In the genomic region with DNA sequence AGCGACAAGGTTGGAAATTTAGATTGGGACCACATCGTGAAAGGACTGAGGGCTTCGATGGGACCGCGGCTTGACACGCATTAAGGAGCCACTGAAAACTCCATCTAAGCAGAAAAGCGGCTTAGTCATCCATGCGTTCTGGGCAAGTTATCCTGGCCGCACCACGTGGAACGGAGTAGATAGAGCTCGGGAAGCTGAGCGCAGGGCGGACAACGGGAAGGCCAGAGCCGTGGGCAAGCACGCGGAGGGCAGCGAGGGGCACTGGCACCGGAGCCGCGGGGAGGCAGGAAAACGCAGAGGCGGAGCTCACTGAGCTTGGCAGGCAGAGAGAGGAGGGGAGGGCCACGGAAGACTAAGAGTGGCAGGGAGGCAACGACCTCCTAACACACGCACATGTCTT, we compare ENCODE assay signal across 14 cellular contexts.
DNase-seq lines count a peak whose midpoint lies in the region; ATAC-seq, FAIRE-seq and TF ChIP-seq lines count a peak whose summit lies in the region.
"Had no signal": no experiment of that assay in that cellular context is flagged by ENCODE, and none has a peak within 500 bp of the region (broad histone marks: within the 10 kb centered on the region; RNA-seq: fewer than 3 reads in every experiment).

No MANE protein-coding gene starts in this region.

- no peaks in the 10 kb centered on the region for H4K20me1 ChIP-seq in K562 (replicated peaks; ENCODE audit: control insufficient read depth, insufficient read depth, low read length)
- peaks cover 59% of the 10 kb centered on the region for H4K20me1 ChIP-seq in smooth muscle cell (ENCODE audit: low read depth)

- H3F3A ChIP-seq in smooth muscle cell (ENCODE audit: low read depth), result no peaks in the 10 kb centered on the region

- no peak for TF ChIP-seq RAD21 in K562 (CRISPR knock-in tag; conservative IDR thresholded peaks at IDR 0.05 in 1 of 2, IDR thresholded peaks at IDR 0.05 in 1 of 2)

- peaks cover 13% of the 10 kb centered on the region for H3K36me3 Mint-ChIP-seq in CD4-positive, CD25-positive, alpha-beta regulatory T cell
- peaks cover 6 to 16% of the 10 kb centered on the region in 2 donors for H3K36me3 Mint-ChIP-seq in naive B cell

- no peaks in the 10 kb centered on the region for H3K27me3 ChIP-seq in CD4-positive, CD25-positive, alpha-beta regulatory T cell (ENCODE audit: control insufficient read depth, insufficient read depth, low read length)
- H3K27me3 ChIP-seq in K562 (ENCODE audit: control insufficient read depth in 2 of 2, insufficient read depth in 2 of 2, low read length in 2 of 2) (peaks cover 41 to 47% of the 10 kb centered on the region in 2 experiments), smooth muscle cell (ENCODE audit: low read depth) (no peaks in the 10 kb centered on the region)
- H3K27me3 ChIP-seq: right atrium auricular region had no signal

- peaks cover 0 to 6% (median 0%) of the 10 kb centered on the region in 7 donors for H3K9me3 Mint-ChIP-seq in CD4-positive, CD25-positive, alpha-beta regulatory T cell
- H3K9me3 Mint-ChIP-seq in naive B cell, result peaks cover 0 to 7% (median 3%) of the 10 kb centered on the region in 7 donors

- no peaks in the 10 kb centered on the region for H3K79me2 ChIP-seq in K562 (ENCODE audit: control insufficient read depth, insufficient read depth, low read length)
- H3K79me2 ChIP-seq in smooth muscle cell (ENCODE audit: low read depth), result peaks cover 58% of the 10 kb centered on the region

- CTCF ChIA-PET in K562 (lab: Yijun Ruan, JAX; ENCODE audit: low intra/inter-chr PET ratio), result no interaction called here

- TF ChIP-seq CTCF in HFF-Myc (IDR thresholded peaks at IDR 0.05; ENCODE audit: low read depth, low read length, missing control alignments), result no peak
- no peak for TF ChIP-seq CTCF in K562 (IDR thresholded peaks at IDR 0.05 in 2 of 3, conservative IDR thresholded peaks at IDR 0.05 in 1 of 3; ENCODE audit: insufficient read depth in 2 of 3, low read depth in 1 of 3, low read length in 3 of 3)
- no peak for TF ChIP-seq CTCF in smooth muscle cell (IDR thresholded peaks at IDR 0.05; ENCODE audit: borderline replicate concordance, insufficient read depth, poor library complexity, severe bottlenecking)

- POLR2A ChIA-PET in K562 (lab: Yijun Ruan, JAX), result interaction anchor here (0.5 kb wide), 1 partner anchor 102 kb away, joined by 4 read pairs; no protein-coding TSS in a partner anchor

- no peaks in the 10 kb centered on the region for H3K4me1 ChIP-seq in CD4-positive, CD25-positive, alpha-beta regulatory T cell (ENCODE audit: control insufficient read depth, insufficient read depth, low read length, poor library complexity, severe bottlenecking)
- H3K4me1 ChIP-seq in K562 (replicated peaks in 1 of 2; ENCODE audit: control insufficient read depth in 2 of 2, insufficient read depth in 2 of 2, low read length in 2 of 2) (peaks cover 0 to 5% of the 10 kb centered on the region in 2 experiments; a peak in 3 of 5 replicates), smooth muscle cell (ENCODE audit: low read depth) (no peaks in the 10 kb centered on the region)
- H3K4me1 ChIP-seq: right atrium auricular region had no signal

- no peaks in the 10 kb centered on the region for H3K27me3 Mint-ChIP-seq in CD4-positive, CD25-positive, alpha-beta regulatory T cell
- no peaks in the 10 kb centered on the region for H3K27me3 Mint-ChIP-seq in naive B cell
- H3K27me3 Mint-ChIP-seq: activated CD8-positive, alpha-beta T cell treated with anti-CD3 and anti-CD28 coated beads for 36 hours had no signal

- no peak for ATAC-seq in CD4-positive, CD25-positive, alpha-beta regulatory T cell (ENCODE audit: low read depth in 2 of 2)
- ATAC-seq in K562 (peak; percentile 85), naive B cell (ENCODE audit: low read depth in 2 of 2) (no peak), GM18909 (IDR thresholded peaks at IDR 0.05; ENCODE audit: poor library complexity, unreplicated experiment) (no peak)
- ATAC-seq: activated CD8-positive, alpha-beta T cell treated with anti-CD3 and anti-CD28 coated beads for 36 hours had no signal

- H3K36me3 ChIP-seq in CD4-positive, CD25-positive, alpha-beta regulatory T cell (ENCODE audit: control insufficient read depth, insufficient read depth, low read length), result no peaks in the 10 kb centered on the region
- H3K36me3 ChIP-seq in K562 (ENCODE audit: control insufficient read depth, insufficient read depth, low read length) (no peaks in the 10 kb centered on the region), smooth muscle cell (ENCODE audit: low read depth) (no peaks in the 10 kb centered on the region)

- H2AFZ ChIP-seq in K562 (ENCODE audit: low read depth, low read length) (peak overlapping the region; percentile 73), smooth muscle cell (ENCODE audit: low read depth) (no peak overlapping the region)
- H2AFZ ChIP-seq: PC-9 had no signal

- H3K4me1 Mint-ChIP-seq in CD4-positive, CD25-positive, alpha-beta regulatory T cell, result peaks cover 0 to 4% (median 0%) of the 10 kb centered on the region in 4 donors
- H3K4me1 Mint-ChIP-seq in naive B cell, result no peaks in the 10 kb centered on the region

- intact Hi-C loops in K562 (cut with micrococcal nuclease), result no loop called here

- 7% methylated on average over 27 of the region's 27 CpGs for WGBS in K562 (ENCODE audit: insufficient coverage, low coverage, missing lambda C conversion rate)
- 74% methylated on average over 27 of the region's 27 CpGs for WGBS in smooth muscle cell (ENCODE audit: low lambda C conversion rate)

- no peak overlapping the region for H3K9ac ChIP-seq in K562 (ENCODE audit: insufficient read depth in 1 of 2, low read depth in 2 of 2, low read length in 2 of 2)
- no peak overlapping the region for H3K9ac ChIP-seq in smooth muscle cell (ENCODE audit: low read depth)

- peak overlapping the region in 2 of 3 donors; percentile 35 to 57 for H3K27ac Mint-ChIP-seq in CD4-positive, CD25-positive, alpha-beta regulatory T cell
- H3K27ac Mint-ChIP-seq in naive B cell, result no peak overlapping the region
- H3K27ac Mint-ChIP-seq: activated CD8-positive, alpha-beta T cell treated with anti-CD3 and anti-CD28 coated beads for 36 hours had no signal

- H3K4me3 Mint-ChIP-seq in CD4-positive, CD25-positive, alpha-beta regulatory T cell, result peak overlapping the region in 2 of 4 donors; percentile 11 to 31
- peak overlapping the region in 5 of 8 donors; percentile 11 to 82 (median 28) for H3K4me3 Mint-ChIP-seq in naive B cell
- H3K4me3 Mint-ChIP-seq: activated CD8-positive, alpha-beta T cell treated with anti-CD3 and anti-CD28 coated beads for 36 hours had no signal

- H3K4me2 ChIP-seq in K562 (ENCODE audit: insufficient read depth, low read length) (peak overlapping the region; percentile 36), smooth muscle cell (no peak overlapping the region)
- H3K4me2 ChIP-seq: PC-9 had no signal

- DNase-seq in CD4-positive, CD25-positive, alpha-beta regulatory T cell, result no peak
- DNase-seq in HFF-Myc (ENCODE audit: extremely low read depth, low read depth) (no peak), K562 (ENCODE audit: extremely low read depth in 1 of 4, low spot score in 3 of 4) (peak; percentile 19 to 62 (median 38)), naive B cell (no peak), smooth muscle cell (lab: John Stamatoyannopoulos, UW; ENCODE audit: unreplicated experiment) (no peak), cortex of kidney (lab: John Stamatoyannopoulos, UW) (no peak), NCI-H1436 (lab: John Stamatoyannopoulos, UW) (no peak)
- DNase-seq: activated CD8-positive, alpha-beta T cell treated with anti-CD3 and anti-CD28 coated beads for 36 hours; activated gamma-delta T cell treated with Interleukin-2 at 50 U/mL for 16 hours; NCI-H345; PC-9 had no signal

- H3K9me3 ChIP-seq in CD4-positive, CD25-positive, alpha-beta regulatory T cell (ENCODE audit: control insufficient read depth in 2 of 2, low read length in 2 of 2), result peaks cover 0 to 3% of the 10 kb centered on the region in 2 experiments
- H3K9me3 ChIP-seq in K562 (replicated peaks; ENCODE audit: control insufficient read depth, insufficient read depth, low read depth, low read length) (peaks cover 3% of the 10 kb centered on the region), smooth muscle cell (replicated peaks; ENCODE audit: low read depth) (no peaks in the 10 kb centered on the region)

- H3K9me1 ChIP-seq in K562 (ENCODE audit: control insufficient read depth, insufficient read depth, low read length), result no peaks in the 10 kb centered on the region

- TF ChIP-seq EP300 in K562 (IDR thresholded peaks at IDR 0.05; ENCODE audit: low read length), result no peak

- H3K4me3 ChIP-seq in CD4-positive, CD25-positive, alpha-beta regulatory T cell (ENCODE audit: low read depth, low read length), result no peak overlapping the region
- peak overlapping the region; percentile 17 for H3K4me3 ChIP-seq in HFF-Myc (replicated peaks; ENCODE audit: low read depth, low read length)
- no peak overlapping the region for H3K4me3 ChIP-seq in K562
- H3K4me3 ChIP-seq in smooth muscle cell, result no peak overlapping the region
- H3K4me3 ChIP-seq: PC-9, right atrium auricular region had no signal

- peak; percentile 37 for FAIRE-seq in K562 (lab: Jason Lieb, UNC)
- FAIRE-seq: HTR-8/SVneo had no signal

- in situ Hi-C loops in K562 (cut with MboI), result no loop called here

- H3K27ac ChIP-seq in CD4-positive, CD25-positive, alpha-beta regulatory T cell (ENCODE audit: insufficient read depth, low read length, poor library complexity, severe bottlenecking), result no peak overlapping the region
- H3K27ac ChIP-seq in K562 (ENCODE audit: extremely low read depth, low read depth, low read length) (no peak overlapping the region), smooth muscle cell (ENCODE audit: low read depth) (no peak overlapping the region)
- H3K27ac ChIP-seq: PC-9, right atrium auricular region had no signal

- no peak for TF ChIP-seq POLR2A in K562 (conservative IDR thresholded peaks at IDR 0.05)

- BruUV-seq in K562 (replicated peaks; lab: Mats Ljungman, UMichigan), result no TSS peak

TF ChIP-seq in K562, 482 proteins besides CTCF, POLR2A, EP300 and RAD21 (continues in another document):
- TF ChIP-seq ETS2 (tag; IDR thresholded peaks at IDR 0.05; ENCODE audit: borderline replicate concordance, poor library complexity, severe bottlenecking) (no peak), CHD4 (IDR thresholded peaks at IDR 0.05; ENCODE audit: insufficient read depth, insufficient replicate concordance, low read depth, low read length, poor library complexity, severe bottlenecking) (no peak), ZFP36 (IDR thresholded peaks at IDR 0.05; ENCODE audit: low read depth, low read length, partially characterized antibody) (no peak), NFXL1 (CRISPR knock-in tag; IDR thresholded peaks at IDR 0.05) (no peak)
- TF ChIP-seq, protein P1, sequence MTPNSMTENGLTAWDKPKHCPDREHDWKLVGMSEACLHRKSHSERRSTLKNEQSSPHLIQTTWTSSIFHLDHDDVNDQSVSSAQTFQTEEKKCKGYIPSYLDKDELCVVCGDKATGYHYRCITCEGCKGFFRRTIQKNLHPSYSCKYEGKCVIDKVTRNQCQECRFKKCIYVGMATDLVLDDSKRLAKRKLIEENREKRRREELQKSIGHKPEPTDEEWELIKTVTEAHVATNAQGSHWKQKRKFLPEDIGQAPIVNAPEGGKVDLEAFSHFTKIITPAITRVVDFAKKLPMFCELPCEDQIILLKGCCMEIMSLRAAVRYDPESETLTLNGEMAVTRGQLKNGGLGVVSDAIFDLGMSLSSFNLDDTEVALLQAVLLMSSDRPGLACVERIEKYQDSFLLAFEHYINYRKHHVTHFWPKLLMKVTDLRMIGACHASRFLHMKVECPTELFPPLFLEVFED (CRISPR knock-in tag; conservative IDR thresholded peaks at IDR 0.05), result no peak

Comparison
In these comparisons a context has a peak if more than half of its experiments do, and no peak if none do; other contexts are left out.
1. DNase-seq: peak in K562 (4 of 4); none in CD4-positive, CD25-positive, alpha-beta regulatory T cell (0 of 3), HFF-Myc (single experiment), naive B cell (single experiment), smooth muscle cell (single experiment), cortex of kidney (single experiment) and NCI-H1436 (single experiment).
2. H3K27ac Mint-ChIP-seq: peak in CD4-positive, CD25-positive, alpha-beta regulatory T cell (2 of 3); none in naive B cell (0 of 6).